ENCODE assay signal across 1 cellular context in the genomic region with DNA sequence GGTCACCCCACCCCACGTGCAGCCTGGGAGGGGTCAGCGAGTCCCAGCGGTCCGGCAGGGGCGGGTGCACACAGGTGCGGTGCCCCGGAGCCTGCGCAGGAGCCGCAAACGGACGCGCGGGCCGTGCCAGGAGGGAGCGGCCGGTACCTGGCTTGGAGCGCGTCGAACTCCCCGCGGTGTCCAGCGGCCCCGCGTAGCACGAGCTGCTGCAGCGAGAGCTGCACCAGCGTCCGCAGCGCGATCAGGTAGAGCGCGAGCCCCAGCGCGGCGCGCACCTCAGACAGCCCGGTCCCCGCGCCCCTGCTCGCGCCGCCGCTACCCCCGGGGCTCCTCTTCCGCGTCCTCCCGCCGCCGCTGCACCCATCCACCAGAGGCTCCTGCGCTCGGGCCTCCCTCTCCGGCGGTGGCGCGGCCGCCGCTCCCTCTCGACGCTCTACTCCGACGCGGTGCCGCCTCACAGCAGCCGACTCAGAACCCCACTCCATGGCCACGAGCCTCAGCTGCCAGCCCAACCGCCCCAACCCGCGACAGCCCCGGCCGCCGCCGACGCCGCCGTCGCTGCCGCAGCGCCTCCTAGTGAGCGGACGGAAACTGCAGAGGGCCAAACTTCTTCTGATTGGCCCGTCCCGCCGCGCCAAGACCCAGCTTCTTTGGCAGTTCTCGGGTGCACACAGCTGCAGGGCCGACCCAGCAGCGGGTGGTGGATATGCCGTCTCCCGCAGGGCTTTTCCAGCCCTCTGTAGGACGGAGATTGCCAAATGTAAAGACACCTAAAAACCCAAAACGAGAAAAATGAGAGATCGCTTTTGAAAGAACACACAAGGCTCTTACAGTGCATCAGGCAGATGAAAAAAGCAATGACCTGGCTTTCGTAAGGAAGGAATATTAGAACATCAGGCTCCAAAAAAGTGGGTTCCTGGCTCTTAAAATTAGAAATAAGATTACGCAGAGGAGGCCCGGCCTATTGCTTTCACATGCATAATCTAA.
TF ChIP-seq lines count a peak whose summit lies in the region.

A gene with protein sequence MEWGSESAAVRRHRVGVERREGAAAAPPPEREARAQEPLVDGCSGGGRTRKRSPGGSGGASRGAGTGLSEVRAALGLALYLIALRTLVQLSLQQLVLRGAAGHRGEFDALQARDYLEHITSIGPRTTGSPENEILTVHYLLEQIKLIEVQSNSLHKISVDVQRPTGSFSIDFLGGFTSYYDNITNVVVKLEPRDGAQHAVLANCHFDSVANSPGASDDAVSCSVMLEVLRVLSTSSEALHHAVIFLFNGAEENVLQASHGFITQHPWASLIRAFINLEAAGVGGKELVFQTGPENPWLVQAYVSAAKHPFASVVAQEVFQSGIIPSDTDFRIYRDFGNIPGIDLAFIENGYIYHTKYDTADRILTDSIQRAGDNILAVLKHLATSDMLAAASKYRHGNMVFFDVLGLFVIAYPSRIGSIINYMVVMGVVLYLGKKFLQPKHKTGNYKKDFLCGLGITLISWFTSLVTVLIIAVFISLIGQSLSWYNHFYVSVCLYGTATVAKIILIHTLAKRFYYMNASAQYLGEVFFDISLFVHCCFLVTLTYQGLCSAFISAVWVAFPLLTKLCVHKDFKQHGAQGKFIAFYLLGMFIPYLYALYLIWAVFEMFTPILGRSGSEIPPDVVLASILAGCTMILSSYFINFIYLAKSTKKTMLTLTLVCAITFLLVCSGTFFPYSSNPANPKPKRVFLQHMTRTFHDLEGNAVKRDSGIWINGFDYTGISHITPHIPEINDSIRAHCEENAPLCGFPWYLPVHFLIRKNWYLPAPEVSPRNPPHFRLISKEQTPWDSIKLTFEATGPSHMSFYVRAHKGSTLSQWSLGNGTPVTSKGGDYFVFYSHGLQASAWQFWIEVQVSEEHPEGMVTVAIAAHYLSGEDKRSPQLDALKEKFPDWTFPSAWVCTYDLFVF (minus strand): TSS at position 575 of the 987 bp plus-strand sequence. CDS start 90 bp downstream, at position 485.

TF ChIP-seq in HEK293, 187 proteins besides CTCF, POLR2A, EP300 and RAD21 (continued from another document and continues in another):
- peak; percentile 61 for TF ChIP-seq ZNF341 (tag by site-specific recombination; IDR thresholded peaks at IDR 0.05; ENCODE audit: low read depth)
- peak; percentile 32; the same call in 1 of the 2 replicates for TF ChIP-seq GLIS2 (tag by site-specific recombination; IDR thresholded peaks at IDR 0.05)
- peak; percentile 7; the same call in 1 of the 2 replicates for TF ChIP-seq TRIM28 (IDR thresholded peaks at IDR 0.05; ENCODE audit: borderline replicate concordance, low read length)
- peak; percentile 17; the same call in 1 of the 2 replicates for TF ChIP-seq ZNF843 (tag by site-specific recombination; IDR thresholded peaks at IDR 0.05)
- TF ChIP-seq ZNF514 (tag by site-specific recombination; IDR thresholded peaks at IDR 0.05): no peak
- peak; percentile 37; the same call in 1 of the 2 replicates for TF ChIP-seq KLF8 (tag by site-specific recombination; IDR thresholded peaks at IDR 0.05)
- no peak for TF ChIP-seq SCRT1 (tag by site-specific recombination; IDR thresholded peaks at IDR 0.05; ENCODE audit: borderline replicate concordance)
- TF ChIP-seq, protein P1, sequence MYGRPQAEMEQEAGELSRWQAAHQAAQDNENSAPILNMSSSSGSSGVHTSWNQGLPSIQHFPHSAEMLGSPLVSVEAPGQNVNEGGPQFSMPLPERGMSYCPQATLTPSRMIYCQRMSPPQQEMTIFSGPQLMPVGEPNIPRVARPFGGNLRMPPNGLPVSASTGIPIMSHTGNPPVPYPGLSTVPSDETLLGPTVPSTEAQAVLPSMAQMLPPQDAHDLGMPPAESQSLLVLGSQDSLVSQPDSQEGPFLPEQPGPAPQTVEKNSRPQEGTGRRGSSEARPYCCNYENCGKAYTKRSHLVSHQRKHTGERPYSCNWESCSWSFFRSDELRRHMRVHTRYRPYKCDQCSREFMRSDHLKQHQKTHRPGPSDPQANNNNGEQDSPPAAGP (tag by site-specific recombination; IDR thresholded peaks at IDR 0.05): 0 out of 2 replicates have a peak, but pooled peaks have one; percentile 23
- peak; percentile 35 for TF ChIP-seq SP2 (tag by site-specific recombination; IDR thresholded peaks at IDR 0.05)
- peak; percentile 28; the same call in 1 of the 2 replicates for TF ChIP-seq SP7 (tag by site-specific recombination; IDR thresholded peaks at IDR 0.05)
- TF ChIP-seq OSR2 (tag by site-specific recombination; IDR thresholded peaks at IDR 0.05): no peak
- no peak for TF ChIP-seq ZSCAN16 (tag by site-specific recombination; IDR thresholded peaks at IDR 0.05)
- peak; percentile 69 for TF ChIP-seq ZNF335 (tag by site-specific recombination; conservative IDR thresholded peaks at IDR 0.05)
- TF ChIP-seq ZNF600 (tag by site-specific recombination; IDR thresholded peaks at IDR 0.05): peak; percentile 68; the same call in 1 of the 2 replicates
- peak; percentile 65 for TF ChIP-seq ZBTB20 (tag by site-specific recombination; IDR thresholded peaks at IDR 0.05)
- no peak for TF ChIP-seq ZNF157 (tag by site-specific recombination; IDR thresholded peaks at IDR 0.05)
- TF ChIP-seq ZNF629 (tag by site-specific recombination; IDR thresholded peaks at IDR 0.05): 0 out of 2 replicates have a peak, but pooled peaks have one; percentile 12
- TF ChIP-seq, protein P2, sequence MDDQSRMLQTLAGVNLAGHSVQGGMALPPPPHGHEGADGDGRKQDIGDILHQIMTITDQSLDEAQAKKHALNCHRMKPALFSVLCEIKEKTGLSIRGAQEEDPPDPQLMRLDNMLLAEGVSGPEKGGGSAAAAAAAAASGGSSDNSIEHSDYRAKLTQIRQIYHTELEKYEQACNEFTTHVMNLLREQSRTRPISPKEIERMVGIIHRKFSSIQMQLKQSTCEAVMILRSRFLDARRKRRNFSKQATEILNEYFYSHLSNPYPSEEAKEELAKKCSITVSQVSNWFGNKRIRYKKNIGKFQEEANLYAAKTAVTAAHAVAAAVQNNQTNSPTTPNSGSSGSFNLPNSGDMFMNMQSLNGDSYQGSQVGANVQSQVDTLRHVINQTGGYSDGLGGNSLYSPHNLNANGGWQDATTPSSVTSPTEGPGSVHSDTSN (CRISPR knock-in tag; IDR thresholded peaks at IDR 0.05): peak; percentile 80; the same call in 1 of the 2 replicates
- TF ChIP-seq ZBTB8A (tag by site-specific recombination; IDR thresholded peaks at IDR 0.05): peak; percentile 64
- TF ChIP-seq REPIN1 (tag by site-specific recombination; IDR thresholded peaks at IDR 0.05; ENCODE audit: low read depth): 0 out of 2 replicates have a peak, but pooled peaks have one; percentile 44
- TF ChIP-seq, protein P3, sequence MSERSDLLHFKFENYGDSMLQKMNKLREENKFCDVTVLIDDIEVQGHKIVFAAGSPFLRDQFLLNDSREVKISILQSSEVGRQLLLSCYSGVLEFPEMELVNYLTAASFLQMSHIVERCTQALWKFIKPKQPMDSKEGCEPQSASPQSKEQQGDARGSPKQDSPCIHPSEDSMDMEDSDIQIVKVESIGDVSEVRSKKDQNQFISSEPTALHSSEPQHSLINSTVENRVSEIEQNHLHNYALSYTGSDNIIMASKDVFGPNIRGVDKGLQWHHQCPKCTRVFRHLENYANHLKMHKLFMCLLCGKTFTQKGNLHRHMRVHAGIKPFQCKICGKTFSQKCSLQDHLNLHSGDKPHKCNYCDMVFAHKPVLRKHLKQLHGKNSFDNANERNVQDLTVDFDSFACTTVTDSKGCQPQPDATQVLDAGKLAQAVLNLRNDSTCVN (tag by site-specific recombination; optimal IDR thresholded peaks at IDR 0.05): peak; percentile 96
- no peak for TF ChIP-seq ZNF132 (tag by site-specific recombination; IDR thresholded peaks at IDR 0.05; ENCODE audit: borderline replicate concordance)
- TF ChIP-seq ZNF155 (tag by site-specific recombination; IDR thresholded peaks at IDR 0.05): no peak
- TF ChIP-seq ZNF423 (tag by site-specific recombination; IDR thresholded peaks at IDR 0.05): 0 out of 2 replicates have a peak, but pooled peaks have one; percentile 21
- TF ChIP-seq, protein P4, sequence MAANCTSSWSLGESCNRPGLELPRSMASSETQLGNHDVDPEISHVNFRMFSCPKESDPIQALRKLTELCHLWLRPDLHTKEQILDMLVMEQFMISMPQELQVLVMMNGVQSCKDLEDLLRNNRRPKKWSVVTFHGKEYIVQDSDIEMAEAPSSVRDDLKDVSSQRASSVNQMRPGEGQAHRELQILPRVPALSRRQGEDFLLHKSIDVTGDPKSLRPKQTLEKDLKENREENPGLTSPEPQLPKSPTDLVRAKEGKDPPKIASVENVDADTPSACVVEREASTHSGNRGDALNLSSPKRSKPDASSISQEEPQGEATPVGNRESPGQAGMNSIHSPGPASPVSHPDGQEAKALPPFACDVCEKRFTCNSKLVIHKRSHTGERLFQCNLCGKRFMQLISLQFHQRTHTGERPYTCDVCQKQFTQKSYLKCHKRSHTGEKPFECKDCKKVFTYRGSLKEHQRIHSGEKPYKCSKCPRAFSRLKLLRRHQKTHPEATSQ (tag by site-specific recombination; IDR thresholded peaks at IDR 0.05): 0 out of 2 replicates have a peak, but pooled peaks have one; percentile 7
- TF ChIP-seq, protein P5, sequence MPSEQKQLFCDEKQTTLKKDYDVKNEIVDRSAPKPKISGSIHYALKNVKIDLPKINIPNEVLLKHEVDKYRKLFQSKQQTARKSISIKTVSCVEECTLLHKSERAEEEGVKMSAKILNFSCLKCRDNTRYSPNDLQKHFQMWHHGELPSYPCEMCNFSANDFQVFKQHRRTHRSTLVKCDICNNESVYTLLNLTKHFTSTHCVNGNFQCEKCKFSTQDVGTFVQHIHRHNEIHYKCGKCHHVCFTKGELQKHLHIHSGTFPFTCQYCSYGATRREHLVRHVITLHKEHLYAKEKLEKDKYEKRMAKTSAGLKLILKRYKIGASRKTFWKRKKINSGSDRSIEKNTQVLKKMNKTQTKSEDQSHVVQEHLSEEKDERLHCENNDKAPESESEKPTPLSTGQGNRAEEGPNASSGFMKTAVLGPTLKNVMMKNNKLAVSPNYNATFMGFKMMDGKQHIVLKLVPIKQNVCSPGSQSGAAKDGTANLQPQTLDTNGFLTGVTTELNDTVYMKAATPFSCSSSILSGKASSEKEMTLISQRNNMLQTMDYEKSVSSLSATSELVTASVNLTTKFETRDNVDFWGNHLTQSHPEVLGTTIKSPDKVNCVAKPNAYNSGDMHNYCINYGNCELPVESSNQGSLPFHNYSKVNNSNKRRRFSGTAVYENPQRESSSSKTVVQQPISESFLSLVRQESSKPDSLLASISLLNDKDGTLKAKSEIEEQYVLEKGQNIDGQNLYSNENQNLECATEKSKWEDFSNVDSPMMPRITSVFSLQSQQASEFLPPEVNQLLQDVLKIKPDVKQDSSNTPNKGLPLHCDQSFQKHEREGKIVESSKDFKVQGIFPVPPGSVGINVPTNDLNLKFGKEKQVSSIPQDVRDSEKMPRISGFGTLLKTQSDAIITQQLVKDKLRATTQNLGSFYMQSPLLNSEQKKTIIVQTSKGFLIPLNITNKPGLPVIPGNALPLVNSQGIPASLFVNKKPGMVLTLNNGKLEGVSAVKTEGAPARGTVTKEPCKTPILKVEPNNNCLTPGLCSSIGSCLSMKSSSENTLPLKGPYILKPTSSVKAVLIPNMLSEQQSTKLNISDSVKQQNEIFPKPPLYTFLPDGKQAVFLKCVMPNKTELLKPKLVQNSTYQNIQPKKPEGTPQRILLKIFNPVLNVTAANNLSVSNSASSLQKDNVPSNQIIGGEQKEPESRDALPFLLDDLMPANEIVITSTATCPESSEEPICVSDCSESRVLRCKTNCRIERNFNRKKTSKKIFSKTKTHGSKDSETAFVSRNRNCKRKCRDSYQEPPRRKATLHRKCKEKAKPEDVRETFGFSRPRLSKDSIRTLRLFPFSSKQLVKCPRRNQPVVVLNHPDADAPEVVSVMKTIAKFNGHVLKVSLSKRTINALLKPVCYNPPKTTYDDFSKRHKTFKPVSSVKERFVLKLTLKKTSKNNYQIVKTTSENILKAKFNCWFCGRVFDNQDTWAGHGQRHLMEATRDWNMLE (tag by site-specific recombination; conservative IDR thresholded peaks at IDR 0.05; ENCODE audit: low read depth): no peak
- TF ChIP-seq ZNF660 (tag by site-specific recombination; IDR thresholded peaks at IDR 0.05): peak; percentile 71; the same call in 1 of the 2 replicates
- TF ChIP-seq ZNF664 (tag by site-specific recombination; IDR thresholded peaks at IDR 0.05): no peak
- TF ChIP-seq, protein P6, sequence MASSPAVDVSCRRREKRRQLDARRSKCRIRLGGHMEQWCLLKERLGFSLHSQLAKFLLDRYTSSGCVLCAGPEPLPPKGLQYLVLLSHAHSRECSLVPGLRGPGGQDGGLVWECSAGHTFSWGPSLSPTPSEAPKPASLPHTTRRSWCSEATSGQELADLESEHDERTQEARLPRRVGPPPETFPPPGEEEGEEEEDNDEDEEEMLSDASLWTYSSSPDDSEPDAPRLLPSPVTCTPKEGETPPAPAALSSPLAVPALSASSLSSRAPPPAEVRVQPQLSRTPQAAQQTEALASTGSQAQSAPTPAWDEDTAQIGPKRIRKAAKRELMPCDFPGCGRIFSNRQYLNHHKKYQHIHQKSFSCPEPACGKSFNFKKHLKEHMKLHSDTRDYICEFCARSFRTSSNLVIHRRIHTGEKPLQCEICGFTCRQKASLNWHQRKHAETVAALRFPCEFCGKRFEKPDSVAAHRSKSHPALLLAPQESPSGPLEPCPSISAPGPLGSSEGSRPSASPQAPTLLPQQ (tag by site-specific recombination; IDR thresholded peaks at IDR 0.05): 0 out of 2 replicates have a peak, but pooled peaks have one; percentile 14
- TF ChIP-seq, protein P7, sequence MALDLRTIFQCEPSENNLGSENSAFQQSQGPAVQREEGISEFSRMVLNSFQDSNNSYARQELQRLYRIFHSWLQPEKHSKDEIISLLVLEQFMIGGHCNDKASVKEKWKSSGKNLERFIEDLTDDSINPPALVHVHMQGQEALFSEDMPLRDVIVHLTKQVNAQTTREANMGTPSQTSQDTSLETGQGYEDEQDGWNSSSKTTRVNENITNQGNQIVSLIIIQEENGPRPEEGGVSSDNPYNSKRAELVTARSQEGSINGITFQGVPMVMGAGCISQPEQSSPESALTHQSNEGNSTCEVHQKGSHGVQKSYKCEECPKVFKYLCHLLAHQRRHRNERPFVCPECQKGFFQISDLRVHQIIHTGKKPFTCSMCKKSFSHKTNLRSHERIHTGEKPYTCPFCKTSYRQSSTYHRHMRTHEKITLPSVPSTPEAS (tag by site-specific recombination; IDR thresholded peaks at IDR 0.05): no peak
- no peak for TF ChIP-seq MZF1 (tag by site-specific recombination; IDR thresholded peaks at IDR 0.05; ENCODE audit: borderline replicate concordance)
- peak; percentile 50 for TF ChIP-seq GLIS1 (tag by site-specific recombination; IDR thresholded peaks at IDR 0.05)
- TF ChIP-seq ZFHX2 (tag by site-specific recombination; conservative IDR thresholded peaks at IDR 0.05): no peak
- no peak for TF ChIP-seq ZNF146 (tag by site-specific recombination; IDR thresholded peaks at IDR 0.05)
- no peak for TF ChIP-seq ZNF610 (tag by site-specific recombination; IDR thresholded peaks at IDR 0.05; ENCODE audit: borderline replicate concordance)
- TF ChIP-seq ZBTB17 (tag by site-specific recombination; IDR thresholded peaks at IDR 0.05): peak; percentile 58
- TF ChIP-seq, protein P8, sequence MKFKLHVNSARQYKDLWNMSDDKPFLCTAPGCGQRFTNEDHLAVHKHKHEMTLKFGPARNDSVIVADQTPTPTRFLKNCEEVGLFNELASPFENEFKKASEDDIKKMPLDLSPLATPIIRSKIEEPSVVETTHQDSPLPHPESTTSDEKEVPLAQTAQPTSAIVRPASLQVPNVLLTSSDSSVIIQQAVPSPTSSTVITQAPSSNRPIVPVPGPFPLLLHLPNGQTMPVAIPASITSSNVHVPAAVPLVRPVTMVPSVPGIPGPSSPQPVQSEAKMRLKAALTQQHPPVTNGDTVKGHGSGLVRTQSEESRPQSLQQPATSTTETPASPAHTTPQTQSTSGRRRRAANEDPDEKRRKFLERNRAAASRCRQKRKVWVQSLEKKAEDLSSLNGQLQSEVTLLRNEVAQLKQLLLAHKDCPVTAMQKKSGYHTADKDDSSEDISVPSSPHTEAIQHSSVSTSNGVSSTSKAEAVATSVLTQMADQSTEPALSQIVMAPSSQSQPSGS (tag by site-specific recombination; IDR thresholded peaks at IDR 0.05; ENCODE audit: low read depth): no peak
- TF ChIP-seq ZNF776 (tag by site-specific recombination; IDR thresholded peaks at IDR 0.05; ENCODE audit: borderline replicate concordance): no peak
